In genomic region chr1:180953791-180954721, GRCh38 we compare ENCODE assay signal across 8 cellular contexts. TPM values are rescaled to one million over a fixed set of nuclear protein-coding genes. Genes with fewer than 3 reads are reported as not detected.
DNase-seq lines count a peak whose midpoint lies in the region; ATAC-seq lines count a peak whose summit lies in the region.

No MANE protein-coding gene starts in this region.

- H3K4me1 Mint-ChIP-seq in immature natural killer cell, result peaks cover 7 to 14% of the 10 kb centered on the region in 2 donors

- H3K4me3 Mint-ChIP-seq in immature natural killer cell, result peak overlapping the region; percentile 49 to 87 (median 78)

- H3K36me3 Mint-ChIP-seq in immature natural killer cell, result peaks cover 0 to 6% (median 3%) of the 10 kb centered on the region in 3 donors

- ATAC-seq in GM18498 (IDR thresholded peaks at IDR 0.05; ENCODE audit: unreplicated experiment) (peak; percentile 86), HG02840 (IDR thresholded peaks at IDR 0.05; ENCODE audit: low FRiP score, unreplicated experiment) (peak; percentile 68)

- H3K27me3 Mint-ChIP-seq in immature natural killer cell (ENCODE audit: low read depth in 3 of 3), result peaks cover 0 to 2% (median 2%) of the 10 kb centered on the region in 3 donors

- DNase-seq in T follicular helper cell (ENCODE audit: low read depth), result peak; percentile 38
- peak; percentile 57 for DNase-seq in amniotic epithelial cell (ENCODE audit: low read depth)
- DNase-seq in immature natural killer cell, result peak; percentile 52 to 77 (median 56)
- DNase-seq in stimulated activated CD4-positive, alpha-beta T cell treated with anti-CD3 and anti-CD28 coated beads, Interleukin-2, amount 100 ng/mL, for 24 hours, result peak; percentile 67 to 71
- DNase-seq in NCI-H2196 treated with DMSO at 0.1 percent for 48 hours (lab: John Stamatoyannopoulos, UW; ENCODE audit: unreplicated experiment), result no peak
- no peak for DNase-seq in NCI-H1105 treated with DMSO at 0.1 percent for 48 hours (lab: John Stamatoyannopoulos, UW)

- H3K27ac Mint-ChIP-seq in immature natural killer cell, result peak overlapping the region in 3 of 6 donors; percentile 60 to 77 (median 69)

- H3K9me3 Mint-ChIP-seq in immature natural killer cell, result no peaks in the 10 kb centered on the region

RNA-seq across cellular contexts. Expression of gene KIAA1614, which starts 41.4 kb away (rescaled TPM):
- not detected for polyA plus RNA-seq in immature natural killer cell

Comparison
In these comparisons a context has a peak if more than half of its experiments do, and no peak if none do; other contexts are left out.
1. DNase-seq: peak in T follicular helper cell (single experiment), amniotic epithelial cell (single experiment), immature natural killer cell (3 of 3) and stimulated activated CD4-positive, alpha-beta T cell treated with anti-CD3 and anti-CD28 coated beads, Interleukin-2, amount 100 ng/mL, for 24 hours (2 of 2); none in NCI-H2196 treated with DMSO at 0.1 percent for 48 hours (single experiment) and NCI-H1105 treated with DMSO at 0.1 percent for 48 hours (single experiment).